18 cellular contexts compared by ENCODE assay signal in genomic region chr22:45584621-45585436, GRCh38.
DNase-seq lines count a peak whose midpoint lies in the region; ATAC-seq and TF ChIP-seq lines count a peak whose summit lies in the region.
"Had no signal": no experiment of that assay in that cellular context is flagged by ENCODE, and none has a peak within 500 bp of the region (broad histone marks: within the 10 kb centered on the region; RNA-seq: fewer than 3 reads in every experiment).

No MANE protein-coding gene starts in this region.

- H3K36me3 ChIP-seq in ACC112 (ENCODE audit: insufficient read depth, low read length) (no peaks in the 10 kb centered on the region), OCI-LY7 (ENCODE audit: insufficient read depth, low read length) (no peaks in the 10 kb centered on the region), left lung (no peaks in the 10 kb centered on the region)
- H3K36me3 ChIP-seq: gastrocnemius medialis, neural progenitor cell had no signal

- intact Hi-C loops in OCI-LY7 (cut with micrococcal nuclease; ENCODE audit: unreplicated experiment) = loop anchor here (5.0 kb wide), 1 partner anchor 57 kb away; no protein-coding TSS in a partner anchor
- intact Hi-C loops in left lung (cut with DNase I) = no loop called here

- POLR2A ChIA-PET in OCI-LY7 (lab: Charles Lee) = no interaction called here

- peak; percentile 10 for DNase-seq in HCEC 1CT
- DNase-seq in OCI-LY7 (ENCODE audit: low spot score) = no peak
- no peak for DNase-seq in left lung
- DNase-seq in substantia nigra (lab: John Stamatoyannopoulos, UW) = no peak
- DNase-seq in DMS53 (lab: John Stamatoyannopoulos, UW) = no peak
- DNase-seq in stimulated activated CD8-positive, alpha-beta memory T cell treated with anti-CD3 and anti-CD28 coated beads, Interleukin-4, amount 100 ng/mL, for 48 hours = no peak
- DNase-seq: activated T-cell treated with anti-CD3 and anti-CD28 coated beads, Interleukin-2, amount 50 U/mL, for 24 hours; CD4-positive, CD25-positive, alpha-beta regulatory T cell; gastrocnemius medialis; H9; NCI-H1417; NCI-H446 treated with DMSO at 0.1 percent for 48 hours; T-helper 1 cell had no signal

- H3K9me2 ChIP-seq in OCI-LY7 (ENCODE audit: insufficient read depth, low read length) = no peaks in the 10 kb centered on the region

- H3K4me3 ChIP-seq in ACC112 (ENCODE audit: low read depth, low read length) = no peak overlapping the region
- no peak overlapping the region for H3K4me3 ChIP-seq in OCI-LY7 (ENCODE audit: low read depth, low read length, poor library complexity, severe bottlenecking)
- no peak overlapping the region for H3K4me3 ChIP-seq in left lung
- H3K4me3 ChIP-seq: gastrocnemius medialis, neural progenitor cell had no signal

- CTCF ChIA-PET in OCI-LY7 (lab: Charles Lee; ENCODE audit: unreplicated experiment) = no interaction called here

- H3K27ac ChIP-seq in ACC112 (ENCODE audit: low read depth, low read length) = peak overlapping the region; percentile 20; the same call in 1 of the 2 replicates
- H3K27ac ChIP-seq in OCI-LY7 (ENCODE audit: low read depth, low read length, poor library complexity, severe bottlenecking) = no peak overlapping the region
- no peak overlapping the region for H3K27ac ChIP-seq in left lung
- H3K27ac ChIP-seq in substantia nigra (ENCODE audit: low read depth, low read length, poor library complexity, severe bottlenecking) = no peak overlapping the region
- H3K27ac ChIP-seq: gastrocnemius medialis, neural progenitor cell had no signal

- H3K4me2 ChIP-seq in OCI-LY7 (ENCODE audit: low read length) = peak overlapping the region; percentile 42
- H3K4me2 ChIP-seq: neural progenitor cell had no signal

- ATAC-seq in left lung = peak; percentile 6
- ATAC-seq in GM21576 (IDR thresholded peaks at IDR 0.05; ENCODE audit: unreplicated experiment) = no peak
- ATAC-seq: esophagus mucosa, gastrocnemius medialis, Panc1 had no signal

- H3K9me3 ChIP-seq in OCI-LY7 (ENCODE audit: low read length) (no peaks in the 10 kb centered on the region), left lung (no peaks in the 10 kb centered on the region)
- H3K9me3 ChIP-seq: gastrocnemius medialis had no signal

- H3K27me3 ChIP-seq in ACC112 (ENCODE audit: insufficient read depth, low read length) (no peaks in the 10 kb centered on the region), left lung (peaks cover 0 to 12% of the 10 kb centered on the region in 2 donors)
- H3K27me3 ChIP-seq: neural progenitor cell had no signal

- H4K20me1 ChIP-seq in OCI-LY7 (ENCODE audit: insufficient read depth, low read length) = no peaks in the 10 kb centered on the region

- no TSS peak for BruUV-seq in OCI-LY7 (replicated peaks; lab: Mats Ljungman, UMichigan)

- H3K4me1 ChIP-seq in ACC112 (ENCODE audit: control insufficient read depth, insufficient read depth, low read length, unreplicated experiment) (peaks cover 3% of the 10 kb centered on the region), OCI-LY7 (ENCODE audit: insufficient read depth, low read length, poor library complexity, severe bottlenecking) (peaks cover 20% of the 10 kb centered on the region), left lung (peaks cover 0 to 19% of the 10 kb centered on the region in 2 donors)
- H3K4me1 ChIP-seq: gastrocnemius medialis had no signal

- H2AFZ ChIP-seq in ACC112 (ENCODE audit: low read length, unreplicated experiment) (no peak overlapping the region), OCI-LY7 (ENCODE audit: low read length) (peak overlapping the region; percentile 26; the same call in 1 of the 2 replicates)
- H2AFZ ChIP-seq: neural progenitor cell had no signal

- TF ChIP-seq CTCF in OCI-LY7 (conservative IDR thresholded peaks at IDR 0.05; ENCODE audit: low read length) (no peak), left lung (IDR thresholded peaks at IDR 0.05) (no peak)

- H3K79me2 ChIP-seq in ACC112 (ENCODE audit: control insufficient read depth, insufficient read depth, low read length, unreplicated experiment) = no peaks in the 10 kb centered on the region
- H3K79me2 ChIP-seq in OCI-LY7 (ENCODE audit: insufficient read depth, low read depth, low read length) = no peaks in the 10 kb centered on the region
